12 cellular contexts compared by ENCODE assay signal in the genomic region with DNA sequence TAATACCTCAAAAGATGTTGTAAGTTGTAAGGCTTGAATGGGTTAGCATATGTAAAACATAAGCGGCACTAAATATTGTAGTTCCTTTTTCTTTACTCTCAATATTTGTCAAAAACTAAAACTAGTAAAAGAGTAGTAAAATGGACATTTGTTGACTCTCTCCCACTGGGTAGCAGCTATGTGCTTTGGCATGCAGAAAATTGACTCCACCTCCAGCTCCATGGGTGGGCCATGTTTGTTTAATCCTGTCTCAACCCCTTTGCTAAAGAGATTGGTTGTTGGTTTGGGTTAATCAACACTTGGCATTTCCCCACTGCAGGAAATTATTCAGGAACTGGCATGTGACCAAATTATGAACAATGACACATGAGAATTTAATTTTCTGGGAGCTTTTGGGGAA.
DNase-seq lines count a peak whose midpoint lies in the region; ATAC-seq lines count a peak whose summit lies in the region.
"Had no signal": no experiment of that assay in that cellular context is flagged by ENCODE, and none has a peak within 500 bp of the region (broad histone marks: within the 10 kb centered on the region; RNA-seq: fewer than 3 reads in every experiment).

No MANE protein-coding gene starts in this region.

- no peaks in the 10 kb centered on the region for H3K27me3 ChIP-seq in HAP-1 (ENCODE audit: low read depth)
- H3K27me3 ChIP-seq: esophagus muscularis mucosa, upper lobe of left lung had no signal

- no peaks in the 10 kb centered on the region for H3K4me1 ChIP-seq in HAP-1
- H3K4me1 ChIP-seq: esophagus muscularis mucosa had no signal

- H3K27ac ChIP-seq in epithelial cell of prostate: peak overlapping the region; percentile 61
- H3K27ac ChIP-seq: esophagus muscularis mucosa, skin epidermis, upper lobe of left lung had no signal

- no peak for ATAC-seq in GM21723 (IDR thresholded peaks at IDR 0.05; ENCODE audit: unreplicated experiment)
- no peak for ATAC-seq in HG03025 (IDR thresholded peaks at IDR 0.05; ENCODE audit: low FRiP score, unreplicated experiment)

- no peak overlapping the region for H3K4me3 ChIP-seq in HAP-1
- H3K4me3 ChIP-seq: esophagus muscularis mucosa, skin epidermis, upper lobe of left lung had no signal

- in situ Hi-C loops in HAP-1 (cut with MboI; ENCODE audit: low sequenced_read_pairs): no loop called here

- H3K9me3 ChIP-seq in HAP-1: no peaks in the 10 kb centered on the region
- H3K9me3 ChIP-seq: esophagus muscularis mucosa, upper lobe of left lung had no signal

- H3K36me3 ChIP-seq in HAP-1 (replicated peaks): no peaks in the 10 kb centered on the region
- H3K36me3 ChIP-seq: esophagus muscularis mucosa, upper lobe of left lung had no signal

- DNase-seq in HCEC 1CT: peak; percentile 62
- DNase-seq in RKO (ENCODE audit: low spot score): peak; percentile 54
- no peak for DNase-seq in epithelial cell of prostate (ENCODE audit: low read depth, low spot score)
- DNase-seq in renal cortical epithelial cell (ENCODE audit: low read depth): peak; percentile 32
- DNase-seq in HAP-1 (ENCODE audit: low spot score in 2 of 2): no peak
- no peak for DNase-seq in NCI-H2171 (lab: John Stamatoyannopoulos, UW)
- DNase-seq: activated CD4-positive, alpha-beta T cell treated with anti-CD3 and anti-CD28 coated beads, Interleukin-2, amount 50 U/mL, for 48 hours; upper lobe of left lung had no signal

Comparison
In these comparisons a context has a peak if more than half of its experiments do, and no peak if none do; other contexts are left out.
1. DNase-seq: peak in HCEC 1CT (single experiment), RKO (single experiment) and renal cortical epithelial cell (single experiment); none in epithelial cell of prostate (single experiment), HAP-1 (0 of 2) and NCI-H2171 (single experiment).